Comparison of ENCODE assay signal across 8 cellular contexts in the genomic region with DNA sequence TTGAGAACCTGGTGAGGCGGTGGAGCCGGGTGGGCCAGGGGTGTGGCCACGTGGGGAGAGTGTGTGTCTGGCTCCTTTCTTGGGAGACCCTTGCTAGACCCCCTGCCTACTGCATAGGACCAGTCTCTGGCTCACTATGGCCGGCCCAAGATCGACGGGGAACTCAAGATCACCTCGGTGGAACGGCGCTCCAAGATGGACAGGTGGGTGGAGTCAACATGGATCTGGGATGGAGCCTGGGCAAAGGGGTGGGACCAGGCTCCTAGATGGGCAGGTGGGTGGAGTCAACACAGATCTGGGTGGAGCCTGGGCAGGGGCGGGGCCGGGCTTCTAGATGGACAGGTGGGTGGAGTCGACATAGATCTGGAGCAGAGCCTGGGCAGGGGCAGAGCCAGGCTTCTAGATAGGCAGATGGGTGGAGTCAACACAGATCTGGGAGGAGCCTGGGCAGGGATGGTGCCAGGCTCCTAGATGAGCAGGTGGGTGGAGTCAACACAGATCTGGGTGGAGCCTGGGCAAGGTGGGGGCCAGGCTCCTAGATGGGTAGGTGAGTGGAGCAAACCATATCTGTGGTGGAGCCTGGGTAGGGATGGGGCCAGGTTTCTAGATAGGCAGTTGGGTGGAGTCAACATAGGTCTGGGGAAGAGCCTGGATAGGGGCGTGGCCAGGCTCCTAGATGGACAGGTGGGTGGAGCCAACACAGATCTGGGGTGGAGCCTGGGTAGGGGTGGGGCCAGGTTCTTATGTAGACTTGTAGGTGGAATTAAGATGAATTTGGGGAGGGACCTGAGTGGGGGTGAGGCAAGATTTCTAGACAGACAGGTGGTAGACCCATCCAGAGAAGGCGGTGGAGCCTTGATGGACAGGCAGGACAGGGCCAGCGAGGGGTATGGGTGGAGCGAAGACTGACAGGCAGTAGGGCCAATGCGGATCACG. TPM values are rescaled to one million over a fixed set of nuclear protein-coding genes. Genes with fewer than 3 reads are reported as not detected.
DNase-seq lines count a peak whose midpoint lies in the region; ATAC-seq, FAIRE-seq and TF ChIP-seq lines count a peak whose summit lies in the region.

No MANE protein-coding gene starts in this region.

- no TSS peak for BruUV-seq in GM12878 (replicated peaks; lab: Mats Ljungman, UMichigan)

- TF ChIP-seq CTCF in GM12878 (IDR thresholded peaks at IDR 0.05 in 2 of 3, conservative IDR thresholded peaks at IDR 0.05 in 1 of 3; ENCODE audit: control insufficient read depth in 2 of 3, extremely low read depth in 1 of 3, insufficient read depth in 1 of 3, low read depth in 3 of 3, low read length in 3 of 3) = no peak

- no peak overlapping the region for H3K4me3 ChIP-seq in GM12878

- ATAC-seq in GM12878 (peak; percentile 96), HG03095 (IDR thresholded peaks at IDR 0.05; ENCODE audit: unreplicated experiment) (no peak), HG03159 (IDR thresholded peaks at IDR 0.05; ENCODE audit: unreplicated experiment) (no peak), HG03565 (IDR thresholded peaks at IDR 0.05; ENCODE audit: unreplicated experiment) (no peak)

- WGBS in GM12878 (ENCODE audit: insufficient coverage, insufficient replicate concordance, low lambda C conversion rate, missing lambda C conversion rate) = 92% methylated on average over 18 of the region's 18 CpGs

- CTCF ChIA-PET in GM12878 (lab: Yijun Ruan, JAX) = no interaction called here

- POLR2A ChIA-PET in GM12878 (lab: Charles Lee) = no interaction called here

- DNase-seq in NCI-H460 (ENCODE audit: extremely low read depth, low read depth) = peak; percentile 59
- peak; percentile 8 for DNase-seq in GM12878 (ENCODE audit: low read depth, low spot score)
- DNase-seq in stimulated activated CD4-positive, alpha-beta T cell treated with anti-CD3 and anti-CD28 coated beads, Interleukin-1b, Interleukin-23, amount 100 ng/mL, for 48 hours = peak; percentile 77
- DNase-seq in NCI-H1694 treated with DMSO at 0.1 percent for 48 hours (lab: John Stamatoyannopoulos, UW) = no peak

- RAD21 ChIA-PET in GM12878 (lab: Charles Lee; ENCODE audit: unreplicated experiment) = no interaction called here

- H3K4me1 ChIP-seq in GM12878 (ENCODE audit: control insufficient read depth, insufficient read depth, low read length) = no peaks in the 10 kb centered on the region

- FAIRE-seq in GM12878 (lab: Jason Lieb, UNC) = peak; percentile 41

- in situ Hi-C loops in GM12878 (cut with MboI) = no loop called here

- intact Hi-C loops in GM12878 (cut with micrococcal nuclease; ENCODE audit: unreplicated experiment) = no loop called here

- H3K9ac ChIP-seq in GM12878 (ENCODE audit: control insufficient read depth, insufficient read depth, low read length) = no peak overlapping the region

- no peaks in the 10 kb centered on the region for H3K27me3 ChIP-seq in GM12878 (replicated peaks in 1 of 2; ENCODE audit: control insufficient read depth in 2 of 2, insufficient read depth in 2 of 2, low read length in 1 of 2)

- TF ChIP-seq EP300 in GM12878 (IDR thresholded peaks at IDR 0.05; ENCODE audit: borderline replicate concordance in 1 of 2, control insufficient read depth in 1 of 2, low read depth in 2 of 2, low read length in 2 of 2) = no peak

- no peaks in the 10 kb centered on the region for H3K79me2 ChIP-seq in GM12878 (ENCODE audit: control insufficient read depth, insufficient read depth, low read length)

- no peak overlapping the region for H3K27ac ChIP-seq in GM12878 (ENCODE audit: control insufficient read depth, insufficient read depth)

- no peaks in the 10 kb centered on the region for H4K20me1 ChIP-seq in GM12878 (ENCODE audit: control insufficient read depth, insufficient read depth)

- no peak overlapping the region for H2AFZ ChIP-seq in GM12878 (ENCODE audit: control insufficient read depth, low read depth, low read length)

- TF ChIP-seq POLR2A in GM19193 (IDR thresholded peaks at IDR 0.05; ENCODE audit: extremely low read depth, insufficient read depth, insufficient read length) (peak; percentile 25), GM12878 (IDR thresholded peaks at IDR 0.05; ENCODE audit: low read depth, low read length) (no peak; the same call in 1 of the 2 replicates)

- TF ChIP-seq RAD21 in GM12878 (IDR thresholded peaks at IDR 0.05; ENCODE audit: insufficient read depth, low read depth, low read length) = no peak

- H3K36me3 ChIP-seq in GM12878 (ENCODE audit: control insufficient read depth in 2 of 2, insufficient read depth in 2 of 2, low read length in 1 of 2) = peaks cover 42 to 47% of the 10 kb centered on the region in 2 experiments

- SMC1A ChIA-PET in GM12878 (lab: Charles Lee; ENCODE audit: uncharacterized antibody, unreplicated experiment) = no interaction called here

- no peaks in the 10 kb centered on the region; the same call in 2 of the 3 replicates for H3K9me3 ChIP-seq in GM12878 (replicated peaks; ENCODE audit: control insufficient read depth, insufficient read depth, low read length)

- no peak overlapping the region for H3K4me2 ChIP-seq in GM12878 (ENCODE audit: control insufficient read depth, insufficient read depth)

TF ChIP-seq in GM12878, 131 proteins besides CTCF, POLR2A, EP300 and RAD21 (continues in another document):
- TF ChIP-seq, protein P1, sequence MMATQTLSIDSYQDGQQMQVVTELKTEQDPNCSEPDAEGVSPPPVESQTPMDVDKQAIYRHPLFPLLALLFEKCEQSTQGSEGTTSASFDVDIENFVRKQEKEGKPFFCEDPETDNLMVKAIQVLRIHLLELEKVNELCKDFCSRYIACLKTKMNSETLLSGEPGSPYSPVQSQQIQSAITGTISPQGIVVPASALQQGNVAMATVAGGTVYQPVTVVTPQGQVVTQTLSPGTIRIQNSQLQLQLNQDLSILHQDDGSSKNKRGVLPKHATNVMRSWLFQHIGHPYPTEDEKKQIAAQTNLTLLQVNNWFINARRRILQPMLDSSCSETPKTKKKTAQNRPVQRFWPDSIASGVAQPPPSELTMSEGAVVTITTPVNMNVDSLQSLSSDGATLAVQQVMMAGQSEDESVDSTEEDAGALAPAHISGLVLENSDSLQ (IDR thresholded peaks at IDR 0.05) = peak; percentile 86
- TF ChIP-seq KAT2A (conservative IDR thresholded peaks at IDR 0.05; ENCODE audit: control insufficient read depth, low read depth, low read length) = no peak
- TF ChIP-seq, protein P2, sequence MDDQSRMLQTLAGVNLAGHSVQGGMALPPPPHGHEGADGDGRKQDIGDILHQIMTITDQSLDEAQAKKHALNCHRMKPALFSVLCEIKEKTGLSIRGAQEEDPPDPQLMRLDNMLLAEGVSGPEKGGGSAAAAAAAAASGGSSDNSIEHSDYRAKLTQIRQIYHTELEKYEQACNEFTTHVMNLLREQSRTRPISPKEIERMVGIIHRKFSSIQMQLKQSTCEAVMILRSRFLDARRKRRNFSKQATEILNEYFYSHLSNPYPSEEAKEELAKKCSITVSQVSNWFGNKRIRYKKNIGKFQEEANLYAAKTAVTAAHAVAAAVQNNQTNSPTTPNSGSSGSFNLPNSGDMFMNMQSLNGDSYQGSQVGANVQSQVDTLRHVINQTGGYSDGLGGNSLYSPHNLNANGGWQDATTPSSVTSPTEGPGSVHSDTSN (IDR thresholded peaks at IDR 0.05; ENCODE audit: insufficient replicate concordance, low read depth, low read length) = peak; percentile 62
- TF ChIP-seq WRNIP1 (IDR thresholded peaks at IDR 0.05; ENCODE audit: borderline replicate concordance, low read depth, low read length) = no peak
- TF ChIP-seq HDGF (IDR thresholded peaks at IDR 0.05) = peak; percentile 37; the same call in 1 of the 2 replicates

RNA-seq across cellular contexts. Expression of a gene that starts 56.5 kb away (rescaled TPM):
- 1.2 and 1.4 TPM in 2 replicates for total RNA-seq in NCI-H460 (2014; rRNA removed; shearing (Covaris generic))
- 0.19 TPM in 1 of 2 replicates, not detected in the other for polyA plus RNA-seq in NCI-H460 (2014; cell fraction: nucleus; rRNA removed)
- 110 and 115 TPM in 2 replicates for total RNA-seq in GM12878 (2013; cell fraction: nucleolus; rRNA removed)
- total RNA-seq in GM12878 (2014; rRNA removed) = 46.4 and 50.7 TPM in 2 replicates
- 39.9 and 44.5 TPM in 2 replicates for total RNA-seq in GM12878 (2014; rRNA removed; fragmentation: Illumina TruSeq; extraction: Trizol)
- total RNA-seq in GM12878 (2021) = 65.4 and 76.8 TPM in 2 replicates
- polyA plus RNA-seq in GM12878 (2011; ENCODE audit: low read depth) = 25.3 TPM
- polyA plus RNA-seq in GM12878 (2011; rRNA removed) = 21.9 and 36.9 TPM in 2 replicates
- polyA plus RNA-seq in GM12878 (2011; cell fraction: cytosol; rRNA removed) = 34.2 and 36.5 TPM in 2 replicates
- polyA plus RNA-seq in GM12878 (2011; cell fraction: nucleus; rRNA removed) = 72.6 and 89.0 TPM in 2 replicates
- 40.7 and 41.8 TPM in 2 replicates for polyA plus RNA-seq in GM12878 (2012)
- polyA plus RNA-seq in GM12878 (2014; fragmentation: Illumina TruSeq; extraction: Trizol) = 31.2 and 47.2 TPM in 2 replicates
- 1 to 10 TPM; 1.6 to 4.3 TPM for polyA plus RNA-seq in GM12878 (2014; fragmentation: Nextera tagmentation; extraction: Ambion mirVana)
- 48.5 and 52.7 TPM in 2 replicates for polyA plus RNA-seq in GM12878 (2014; rRNA removed)
- polyA plus RNA-seq in GM12878 (2016; fragmentation: Nextera tagmentation; extraction: Ambion mirVana) = 10 to 100 TPM; 15.0 to 15.9 TPM
- polyA minus RNA-seq in GM12878 (2011; rRNA and poly(A)+ RNA removed) = 51.5 and 71.1 TPM in 2 replicates
- 14.2 and 18.7 TPM in 2 replicates for polyA minus RNA-seq in GM12878 (2011; cell fraction: cytosol; rRNA and poly(A)+ RNA removed)
- 61.3 and 87.1 TPM in 2 replicates for polyA minus RNA-seq in GM12878 (2011; cell fraction: nucleus; rRNA and poly(A)+ RNA removed)

RNA-seq across cellular contexts. Expression of a gene that starts 58.4 kb away (rescaled TPM):
- not detected in 2 replicates for total RNA-seq in NCI-H460 (2014; rRNA removed; shearing (Covaris generic))
- not detected in 2 replicates for polyA plus RNA-seq in NCI-H460 (2014; cell fraction: nucleus; rRNA removed)
- total RNA-seq in GM12878 (2013; cell fraction: nucleolus; rRNA removed) = 4.2 and 4.5 TPM in 2 replicates
- total RNA-seq in GM12878 (2014; rRNA removed) (10.2 and 11.3 TPM in 2 replicates), GM12878 (2014; rRNA removed; fragmentation: Illumina TruSeq; extraction: Trizol) (8.4 and 9.4 TPM in 2 replicates), GM12878 (2021) (7.9 and 8.9 TPM in 2 replicates)
- polyA plus RNA-seq in GM12878 (2011; ENCODE audit: low read depth) = 5.8 TPM
- polyA plus RNA-seq in GM12878 (2011; rRNA removed) (25.7 and 35.7 TPM in 2 replicates), GM12878 (2014; fragmentation: Illumina TruSeq; extraction: Trizol) (11.6 and 12.7 TPM in 2 replicates), GM12878 (2014; fragmentation: Nextera tagmentation; extraction: Ambion mirVana) (10 to 100 TPM; 14.4 to 23.7 TPM), GM12878 (2014; rRNA removed) (9.4 and 9.7 TPM in 2 replicates), GM12878 (2016; fragmentation: Nextera tagmentation; extraction: Ambion mirVana) (1 to 10 TPM; 8.6 TPM)
- 34.0 and 35.4 TPM in 2 replicates for polyA plus RNA-seq in GM12878 (2011; cell fraction: cytosol; rRNA removed)
- 9.3 and 14.3 TPM in 2 replicates for polyA plus RNA-seq in GM12878 (2011; cell fraction: nucleus; rRNA removed)
- 6.7 and 6.8 TPM in 2 replicates for polyA plus RNA-seq in GM12878 (2012)
- polyA minus RNA-seq in GM12878 (2011; rRNA and poly(A)+ RNA removed) = 24.4 and 32.0 TPM in 2 replicates
- 5.9 and 6.1 TPM in 2 replicates for polyA minus RNA-seq in GM12878 (2011; cell fraction: cytosol; rRNA and poly(A)+ RNA removed)
- polyA minus RNA-seq in GM12878 (2011; cell fraction: nucleus; rRNA and poly(A)+ RNA removed) = 2.8 and 3.3 TPM in 2 replicates

Comparison
In these comparisons a context has a peak if more than half of its experiments do, and no peak if none do; other contexts are left out.
1. RNA of a gene that starts 56.5 kb away (total RNA-seq): 39.9 to 115 TPM in GM12878; 1.2 to 1.4 TPM in NCI-H460; every median in the first group is over 10 times any median in the second.